ENCODE assay signal across 6 cellular contexts in the genomic region with DNA sequence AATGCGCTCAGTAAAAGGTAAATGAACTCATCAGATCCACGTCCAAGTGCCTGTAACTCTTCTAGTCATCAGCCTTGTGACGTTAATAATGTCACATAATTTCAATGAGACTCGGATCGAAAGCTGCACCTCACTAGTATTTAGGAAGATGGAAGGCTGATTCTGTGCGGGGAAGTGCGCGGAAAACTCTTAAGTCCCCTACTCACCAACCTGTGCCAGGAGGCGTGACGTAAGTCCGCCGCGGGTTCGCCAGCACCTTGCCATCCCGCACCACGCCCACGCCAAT. TPM values are rescaled to one million over a fixed set of nuclear protein-coding genes. Genes with fewer than 3 reads are reported as not detected.
DNase-seq lines count a peak whose midpoint lies in the region; ATAC-seq and TF ChIP-seq lines count a peak whose summit lies in the region.

No MANE protein-coding gene starts in this region.

- no peaks in the 10 kb centered on the region for H4K20me1 ChIP-seq in mammary epithelial cell (ENCODE audit: insufficient read depth, low read length)

- peak overlapping the region; percentile 87 for H2AFZ ChIP-seq in mammary epithelial cell (ENCODE audit: low read depth, low read length)

- dilution Hi-C loops in mammary epithelial cell (cut with HindIII; ENCODE audit: low sequenced_read_pairs): loop anchor here (10.0 kb wide), 1 partner anchor 230 kb away; the partner anchor contains the start of genes ANG and RNASE4

- no peaks in the 10 kb centered on the region for H3K27me3 ChIP-seq in mammary epithelial cell (ENCODE audit: insufficient read depth, low read length)

- peak overlapping the region; percentile 94 for H3K27ac ChIP-seq in mammary epithelial cell (ENCODE audit: insufficient read depth, low read depth, low read length)

- ATAC-seq in GM21529 (IDR thresholded peaks at IDR 0.05; ENCODE audit: unreplicated experiment) (peak; percentile 38), omental fat pad (ENCODE audit: low FRiP score) (peak; percentile 75)

- H3K9me3 ChIP-seq in mammary epithelial cell (replicated peaks; ENCODE audit: insufficient read depth, low read length): no peaks in the 10 kb centered on the region

- peaks cover 63% of the 10 kb centered on the region for H3K79me2 ChIP-seq in mammary epithelial cell (ENCODE audit: insufficient read depth, low read length)

- TSS peak; percentile 38 for BruUV-seq in mammary epithelial cell (replicated peaks; lab: Mats Ljungman, UMichigan)

- H3K36me3 ChIP-seq in mammary epithelial cell (ENCODE audit: insufficient read depth, low read length): peaks cover 39% of the 10 kb centered on the region

- in situ Hi-C loops in mammary epithelial cell (cut with MboI; ENCODE audit: low sequenced_read_pairs in 2 of 2): loop anchor here in 1 of 2 donors (25.0 kb wide), 2 partner anchors 117 to 158 kb away; partner anchors contain the start of genes CCNB1IP1 and PARP2

- H3K4me1 ChIP-seq in mammary epithelial cell (ENCODE audit: insufficient read depth, low read length): peaks cover 8% of the 10 kb centered on the region

- intact Hi-C loops in mammary epithelial cell (cut with micrococcal nuclease): loop anchor here (1.0 to 2.0 kb wide), 3 partner anchors 54 to 228 kb away; no protein-coding TSS in a partner anchor

- H3K4me2 ChIP-seq in mammary epithelial cell (ENCODE audit: insufficient read depth, low read depth, low read length): peak overlapping the region; percentile 71

- H3K4me3 ChIP-seq in AG10803 (ENCODE audit: low read length) (peak overlapping the region; percentile 77), mammary epithelial cell (replicated peaks in 1 of 3; ENCODE audit: insufficient read depth in 1 of 3, low read depth in 2 of 3, low read length in 3 of 3) (peak overlapping the region; percentile 94 to 97 (median 97))

- DNase-seq in AG10803 (ENCODE audit: low read depth) (no peak), NCI-H1436 treated with DMSO at 0.1 percent for 48 hours (lab: John Stamatoyannopoulos, UW) (peak; percentile 48), mammary epithelial cell (no peak), omental fat pad (ENCODE audit: low spot score) (peak; percentile 59), HK-2 (ENCODE audit: unreplicated experiment) (no peak)

- CTCF ChIA-PET in mammary epithelial cell (lab: Charles Lee; ENCODE audit: low non-redundant PET): no interaction called here

- peak overlapping the region; percentile 94 for H3K9ac ChIP-seq in mammary epithelial cell (ENCODE audit: insufficient read depth, low read length)

- 2% methylated on average over 17 of the region's 17 CpGs for WGBS in mammary epithelial cell (ENCODE audit: low coverage, missing lambda C conversion rate)

- no peak for TF ChIP-seq CTCF in AG10803 (conservative IDR thresholded peaks at IDR 0.05; ENCODE audit: low read length)
- TF ChIP-seq CTCF in mammary epithelial cell (conservative IDR thresholded peaks at IDR 0.05 in 1 of 2, IDR thresholded peaks at IDR 0.05 in 1 of 2; ENCODE audit: extremely low read depth in 1 of 2, insufficient read depth in 1 of 2, low read depth in 1 of 2, low read length in 2 of 2): no peak
- TF ChIP-seq CTCF in omental fat pad (IDR thresholded peaks at IDR 0.05): no peak

RNA-seq across cellular contexts. Expression of gene OSGEP, which starts 0.3 kb away (rescaled TPM):
- total RNA-seq in mammary epithelial cell: 10 to 100 TPM; 22.6 to 34.8 TPM
- 28.1 TPM for polyA plus RNA-seq in mammary epithelial cell
- polyA minus RNA-seq in mammary epithelial cell: 65.6 TPM
- 10 to 100 TPM; 30.9 to 55.1 (median 53.4) TPM for total RNA-seq in omental fat pad

RNA-seq across cellular contexts. Expression of gene APEX1, which starts 0.7 kb away (rescaled TPM):
- total RNA-seq in mammary epithelial cell (100 to 1,000 TPM in 1 of 2 donors, 10 to 100 TPM in 1; 96.4 to 128 TPM), omental fat pad (100 to 1,000 TPM; 110 to 146 (median 131) TPM)
- 217 TPM for polyA plus RNA-seq in mammary epithelial cell
- polyA minus RNA-seq in mammary epithelial cell: 200 TPM

RNA-seq across cellular contexts. Expression of gene PIP4P1, which starts 6.9 kb away (rescaled TPM):
- total RNA-seq in mammary epithelial cell (10 to 100 TPM; 18.8 to 22.2 TPM), omental fat pad (10 to 100 TPM; 20.4 to 24.4 (median 22.5) TPM)
- polyA plus RNA-seq in mammary epithelial cell: 27.0 TPM
- polyA minus RNA-seq in mammary epithelial cell: 42.9 TPM

RNA-seq across cellular contexts. Expression of gene PNP, which starts 14.9 kb away (rescaled TPM):
- 100 to 1,000 TPM in 1 of 2 donors, 10 to 100 TPM in 1; 52.8 to 106 TPM for total RNA-seq in mammary epithelial cell
- 256 TPM for polyA plus RNA-seq in mammary epithelial cell
- 121 TPM for polyA minus RNA-seq in mammary epithelial cell
- total RNA-seq in omental fat pad: 100 to 1,000 TPM in 2 of 4 donors, 10 to 100 TPM in 2; 28.4 to 437 (median 117) TPM

RNA-seq across cellular contexts. Expression of gene KLHL33, which starts 18.3 kb away (rescaled TPM):
- total RNA-seq in mammary epithelial cell (not detected), omental fat pad (1 to 10 TPM in 1 of 4 donors, under 1 TPM in 3; 0.12 to 2.0 (median 0.39) TPM)
- polyA plus RNA-seq in mammary epithelial cell: not detected
- not detected for polyA minus RNA-seq in mammary epithelial cell

Comparison
In these comparisons a context has a peak if more than half of its experiments do, and no peak if none do; other contexts are left out.
1. DNase-seq: peak in NCI-H1436 treated with DMSO at 0.1 percent for 48 hours (single experiment) and omental fat pad (single experiment); none in AG10803 (single experiment), mammary epithelial cell (single experiment) and HK-2 (single experiment).